In genomic region chr18:62523255-62523588, GRCh38 we compare ENCODE assay signal across 8 cellular contexts. TPM values are rescaled to one million over a fixed set of nuclear protein-coding genes. Genes with fewer than 3 reads are reported as not detected.
DNase-seq lines count a peak whose midpoint lies in the region; ATAC-seq and TF ChIP-seq lines count a peak whose summit lies in the region.

No MANE protein-coding gene starts in this region.

- H3K9me3 Mint-ChIP-seq in activated naive CD4-positive, alpha-beta T cell treated with anti-CD3 and anti-CD28 coated beads, Interleukin-2, amount 10 ng/mL, durations not matched to agents 7 days and 5 days: peaks cover 4% of the 10 kb centered on the region

- no peaks in the 10 kb centered on the region for H3K27me3 Mint-ChIP-seq in activated naive CD4-positive, alpha-beta T cell treated with anti-CD3 and anti-CD28 coated beads, Interleukin-2, amount 10 ng/mL, durations not matched to agents 7 days and 5 days

- peaks cover 39% of the 10 kb centered on the region for H3K4me1 Mint-ChIP-seq in activated naive CD4-positive, alpha-beta T cell treated with anti-CD3 and anti-CD28 coated beads, Interleukin-2, amount 10 ng/mL, durations not matched to agents 7 days and 5 days

- 0% methylated on average over 31 to 62 of the region's 62 CpGs for WGBS in lung, 2 donors
- WGBS in urinary bladder: under 1% methylated on average over 59 of the region's 62 CpGs

- peak overlapping the region; percentile 76 for H3K4me3 ChIP-seq in astrocyte of the cerebellum (ENCODE audit: low read depth, low read length)
- peak overlapping the region; percentile 31 for H3K4me3 ChIP-seq in lung
- H3K4me3 ChIP-seq in urinary bladder (ENCODE audit: low read depth, low read length): peak overlapping the region; percentile 96

- no peak for DNase-seq in activated naive CD4-positive, alpha-beta T cell treated with anti-CD3 and anti-CD28 coated beads, Interleukin-2, amount 10 ng/mL, durations not matched to agents 7 days and 5 days
- no peak for DNase-seq in activated naive CD4-positive, alpha-beta T cell treated with Interleukin-2 at 50 U/mL for 16 hours
- DNase-seq in astrocyte of the cerebellum (ENCODE audit: low read depth) (no peak), lung (ENCODE audit: low spot score) (no peak), NCI-H2196 treated with DMSO at 0.1 percent for 48 hours (lab: John Stamatoyannopoulos, UW; ENCODE audit: unreplicated experiment) (no peak), activated T-cell treated with anti-CD3 and anti-CD28 coated beads for 4 hours (no peak)

- ATAC-seq in lung (ENCODE audit: insufficient read depth, low FRiP score) (no peak), GM19463 (IDR thresholded peaks at IDR 0.05; ENCODE audit: unreplicated experiment) (no peak)

- no peak overlapping the region for H3K27ac Mint-ChIP-seq in activated naive CD4-positive, alpha-beta T cell treated with anti-CD3 and anti-CD28 coated beads, Interleukin-2, amount 10 ng/mL, durations not matched to agents 7 days and 5 days

- H3K27ac ChIP-seq in lung (ENCODE audit: low read depth in 1 of 2, low read length in 1 of 2): peak overlapping the region; percentile 94 to 100
- peak overlapping the region; percentile 96 for H3K27ac ChIP-seq in urinary bladder (ENCODE audit: low read depth)

- no peaks in the 10 kb centered on the region for H3K27me3 ChIP-seq in lung (ENCODE audit: control insufficient read depth, insufficient read depth)

- peak overlapping the region; percentile 51 for H3K4me3 Mint-ChIP-seq in activated naive CD4-positive, alpha-beta T cell treated with anti-CD3 and anti-CD28 coated beads, Interleukin-2, amount 10 ng/mL, durations not matched to agents 7 days and 5 days

- peaks cover 16% of the 10 kb centered on the region for H3K36me3 Mint-ChIP-seq in activated naive CD4-positive, alpha-beta T cell treated with anti-CD3 and anti-CD28 coated beads, Interleukin-2, amount 10 ng/mL, durations not matched to agents 7 days and 5 days

- CTCF ChIA-PET in activated naive CD4-positive, alpha-beta T cell treated with anti-CD3 and anti-CD28 coated beads, Interleukin-2, amount 10 ng/mL, durations not matched to agents 7 days and 5 days (lab: Charles Lee): interaction anchor here (1.5 to 4.9 kb wide), 3 partner anchors 18 to 200 kb away, joined by 3 to 25 read pairs (median 19); no protein-coding TSS in a partner anchor

- in situ Hi-C loops in astrocyte of the cerebellum (cut with HindIII; ENCODE audit: low sequenced_read_pairs): no loop called here

- no peak for TF ChIP-seq CTCF in astrocyte of the cerebellum (IDR thresholded peaks at IDR 0.05; ENCODE audit: low read depth, low read length, missing control alignments)
- no peak for TF ChIP-seq CTCF in lung (IDR thresholded peaks at IDR 0.05; ENCODE audit: control extremely low read depth, extremely low read depth)

- no peaks in the 10 kb centered on the region for H3K9me3 ChIP-seq in lung (ENCODE audit: control insufficient read depth in 2 of 2, insufficient read depth in 1 of 2, low read length in 1 of 2)

- H3K4me1 ChIP-seq in lung (ENCODE audit: control insufficient read depth in 2 of 2, insufficient read depth in 2 of 2, low read length in 2 of 2) (peaks cover 2 to 4% of the 10 kb centered on the region in 2 donors), urinary bladder (ENCODE audit: insufficient read depth) (no peaks in the 10 kb centered on the region)

- H3K36me3 ChIP-seq in lung (ENCODE audit: control insufficient read depth in 2 of 2, insufficient read depth in 2 of 2, low read length in 2 of 2): no peaks in the 10 kb centered on the region
- no peaks in the 10 kb centered on the region for H3K36me3 ChIP-seq in urinary bladder (ENCODE audit: insufficient read depth)

RNA-seq across cellular contexts. Expression of gene ZCCHC2, which starts 0.4 kb away (rescaled TPM):
- total RNA-seq in lung (10 to 100 TPM; 25.5 to 33.9 TPM), urinary bladder (13.4 TPM)
- polyA plus RNA-seq in lung (10 to 100 TPM in 1 of 2 donors, 1 to 10 TPM in 1; 9.3 to 11.7 TPM), urinary bladder (10.8 TPM)

Comparison
In these comparisons a context has a peak if more than half of its experiments do, and no peak if none do; other contexts are left out.
1. H3K4me3 ChIP-seq: peak in every context shown above with its lines; median percentile 96 in urinary bladder; 76 in astrocyte of the cerebellum; 31 in lung.